In the genomic region with DNA sequence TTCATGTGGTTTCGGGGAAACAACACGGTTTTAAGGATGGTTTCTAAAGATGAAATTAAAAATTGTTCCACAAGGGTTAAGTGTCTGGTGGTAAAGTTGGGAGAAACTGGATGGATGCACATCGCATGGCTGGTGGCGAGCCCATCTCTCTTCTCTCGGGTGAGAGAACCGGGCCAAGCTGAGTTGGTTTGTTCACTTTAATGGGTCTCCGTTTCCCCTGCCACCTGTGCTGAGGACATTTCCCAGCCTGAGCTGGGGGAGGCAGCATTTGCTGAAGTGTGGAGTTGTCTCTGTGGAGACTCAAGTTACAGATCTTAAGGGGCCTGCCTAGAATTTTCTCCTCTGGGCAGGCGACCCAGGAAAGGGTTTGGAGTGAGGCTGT, we compare ENCODE assay signal across 1 cellular context.
TF ChIP-seq lines count a peak whose summit lies in the region.

No MANE protein-coding gene starts in this region.

TF ChIP-seq in PFSK-1, 5 proteins besides CTCF, POLR2A, EP300 and RAD21 (continued from another document):
- TF ChIP-seq REST (IDR thresholded peaks at IDR 0.05; ENCODE audit: insufficient read depth in 1 of 2, low read depth in 2 of 2, low read length in 2 of 2): no peak
